ENCODE assay signal across 8 cellular contexts in genomic region chr7:143362126-143362961, GRCh38. TPM values are rescaled to one million over a fixed set of nuclear protein-coding genes. Genes with fewer than 3 reads are reported as not detected.
DNase-seq lines count a peak whose midpoint lies in the region; ATAC-seq and TF ChIP-seq lines count a peak whose summit lies in the region.

Gene FAM131B (minus strand): TSS chr7:143362713. CDS start chr7:143362603, 110 bp downstream.

- H3K27ac ChIP-seq in gastroesophageal sphincter, result peak within 1 kb of the TSS in 1 of 4 donors; percentile 33

- H3K36me3 ChIP-seq in gastroesophageal sphincter, result no peaks in the 10 kb centered on the region

- no peaks in the 10 kb centered on the region for H3K9me3 Mint-ChIP-seq in activated T-cell treated with anti-CD3 and anti-CD28 coated beads, Interleukin-2, amount 50 U/mL, for 4 hours

- H3K27me3 ChIP-seq in gastroesophageal sphincter, result peaks cover 61% of the 10 kb centered on the region

- peaks cover 31% of the 10 kb centered on the region for H3K27me3 Mint-ChIP-seq in activated T-cell treated with anti-CD3 and anti-CD28 coated beads, Interleukin-2, amount 50 U/mL, for 4 hours (ENCODE audit: low read depth)

- CTCF ChIA-PET in GM10248 (lab: Yijun Ruan, JAX), result no interaction called here

- H3K4me1 Mint-ChIP-seq in activated T-cell treated with anti-CD3 and anti-CD28 coated beads, Interleukin-2, amount 50 U/mL, for 4 hours (ENCODE audit: low read depth), result peaks cover 3% of the 10 kb centered on the region

- peaks cover 0 to 20% (median 8%) of the 10 kb centered on the region in 3 donors for H3K4me1 ChIP-seq in gastroesophageal sphincter

- no peaks in the 10 kb centered on the region for H3K9me3 ChIP-seq in gastroesophageal sphincter

- POLR2A ChIA-PET in GM10248 (lab: Yijun Ruan, JAX), result no interaction called here

- DNase-seq in GM03348 (ENCODE audit: low spot score) (peak; percentile 76), occipital lobe (lab: John Stamatoyannopoulos, UW) (peak; percentile 53), ureter (ENCODE audit: low spot score) (no peak), GM10248 (ENCODE audit: extremely low spot score) (no peak), pons (ENCODE audit: low spot score) (no peak)
- no peak for DNase-seq in activated T-cell treated with anti-CD3 and anti-CD28 coated beads, Interleukin-2, amount 50 U/mL, for 4 hours

- no peak for TF ChIP-seq CTCF in gastroesophageal sphincter (IDR thresholded peaks at IDR 0.05)
- no peak for TF ChIP-seq CTCF in GM10248 (IDR thresholded peaks at IDR 0.05; ENCODE audit: control extremely low read depth, extremely low read depth, low read depth, missing control alignments)

- no peak for TF ChIP-seq EP300 in gastroesophageal sphincter (IDR thresholded peaks at IDR 0.05)

- H3K4me3 Mint-ChIP-seq in activated T-cell treated with anti-CD3 and anti-CD28 coated beads, Interleukin-2, amount 50 U/mL, for 4 hours, result peak within 1 kb of the TSS; percentile 83

- ATAC-seq in HG03521 (IDR thresholded peaks at IDR 0.05; ENCODE audit: unreplicated experiment) (peak; percentile 43), gastroesophageal sphincter (peak; percentile 66)
- ATAC-seq in activated T-cell treated with anti-CD3 and anti-CD28 coated beads, Interleukin-2, amount 50 U/mL, for 4 hours, result peak; percentile 76 to 86

- 1% methylated on average over 12 to 28 of the region's 109 CpGs for WGBS in gastroesophageal sphincter (ENCODE audit: low coverage in 1 of 2), 2 donors

- peak within 1 kb of the TSS; percentile 39 to 72 for H3K4me3 ChIP-seq in gastroesophageal sphincter

- no peaks in the 10 kb centered on the region for H3K36me3 Mint-ChIP-seq in activated T-cell treated with anti-CD3 and anti-CD28 coated beads, Interleukin-2, amount 50 U/mL, for 4 hours (ENCODE audit: insufficient read depth)

- TF ChIP-seq POLR2A in gastroesophageal sphincter (IDR thresholded peaks at IDR 0.05), result no peak

RNA-seq across cellular contexts. Expression of gene FAM131B, which starts in this region (rescaled TPM):
- total RNA-seq in activated T-cell treated with anti-CD3 and anti-CD28 coated beads, Interleukin-2, amount 50 U/mL, for 4 hours, result under 1 TPM; 0.28 to 0.50 (median 0.43) TPM
- total RNA-seq in gastroesophageal sphincter, result 1 to 10 TPM in 2 of 4 donors, under 1 TPM in 2; 0.31 to 2.4 (median 1.2) TPM
- 91.1 TPM for total RNA-seq in occipital lobe
- total RNA-seq in ureter, result 0.57 TPM

Comparison
In these comparisons a context has a peak if more than half of its experiments do, and no peak if none do; other contexts are left out.
1. RNA of gene FAM131B (total RNA-seq): 91.1 TPM in occipital lobe (single experiment); 0.31 to 2.4 TPM in gastroesophageal sphincter, 0.57 TPM in ureter (single experiment) and 0.28 to 0.50 TPM in activated T-cell treated with anti-CD3 and anti-CD28 coated beads, Interleukin-2, amount 50 U/mL, for 4 hours; every median in the first group is over 10 times any median in the second.
2. Peak in ATAC-seq in activated T-cell treated with anti-CD3 and anti-CD28 coated beads, Interleukin-2, amount 50 U/mL, for 4 hours; RNA of the gene not detected or under 1 TPM.
3. DNase-seq: peak in GM03348 (single experiment) and occipital lobe (single experiment); none in activated T-cell treated with anti-CD3 and anti-CD28 coated beads, Interleukin-2, amount 50 U/mL, for 4 hours (single experiment), ureter (single experiment), GM10248 (single experiment) and pons (single experiment).
4. Peak in every context shown above with its lines, with median percentiles within 50 percentile points of each other: ATAC-seq.